ENCODE assay signal across 1 cellular context in genomic region chr15:50138391-50138790, GRCh38.
TF ChIP-seq lines count a peak whose summit lies in the region.

No MANE protein-coding gene starts in this region.

TF ChIP-seq in GM12878, 131 proteins besides CTCF, POLR2A, EP300 and RAD21:
- TF ChIP-seq HDAC6 (IDR thresholded peaks at IDR 0.05; ENCODE audit: unreplicated experiment), result no peak
- no peak for TF ChIP-seq SREBF1 (IDR thresholded peaks at IDR 0.05; ENCODE audit: low read length)
- no peak for TF ChIP-seq E4F1 (IDR thresholded peaks at IDR 0.05; ENCODE audit: borderline replicate concordance, partially characterized antibody)
- TF ChIP-seq RB1 (IDR thresholded peaks at IDR 0.05; ENCODE audit: borderline replicate concordance), result no peak
- no peak for TF ChIP-seq ZNF592 (IDR thresholded peaks at IDR 0.05)
- no peak for TF ChIP-seq ETV6 (conservative IDR thresholded peaks at IDR 0.05 in 1 of 2, IDR thresholded peaks at IDR 0.05 in 1 of 2; ENCODE audit: borderline replicate concordance in 1 of 2, low read depth in 1 of 2)
- no peak for TF ChIP-seq ZNF217 (IDR thresholded peaks at IDR 0.05)
- no peak for TF ChIP-seq RUNX3 (IDR thresholded peaks at IDR 0.05; ENCODE audit: low read length)
- no peak for TF ChIP-seq EED (IDR thresholded peaks at IDR 0.05; ENCODE audit: low read depth)
- TF ChIP-seq KLF5 (IDR thresholded peaks at IDR 0.05; ENCODE audit: partially characterized antibody), result no peak
- no peak for TF ChIP-seq ZNF207 (IDR thresholded peaks at IDR 0.05; ENCODE audit: borderline replicate concordance)
- TF ChIP-seq ZNF622 (IDR thresholded peaks at IDR 0.05), result no peak
- TF ChIP-seq POLR2AphosphoS5 (IDR thresholded peaks at IDR 0.05; ENCODE audit: low read length), result no peak
- no peak for TF ChIP-seq KDM1A (IDR thresholded peaks at IDR 0.05; ENCODE audit: borderline replicate concordance)
- TF ChIP-seq, protein P1, sequence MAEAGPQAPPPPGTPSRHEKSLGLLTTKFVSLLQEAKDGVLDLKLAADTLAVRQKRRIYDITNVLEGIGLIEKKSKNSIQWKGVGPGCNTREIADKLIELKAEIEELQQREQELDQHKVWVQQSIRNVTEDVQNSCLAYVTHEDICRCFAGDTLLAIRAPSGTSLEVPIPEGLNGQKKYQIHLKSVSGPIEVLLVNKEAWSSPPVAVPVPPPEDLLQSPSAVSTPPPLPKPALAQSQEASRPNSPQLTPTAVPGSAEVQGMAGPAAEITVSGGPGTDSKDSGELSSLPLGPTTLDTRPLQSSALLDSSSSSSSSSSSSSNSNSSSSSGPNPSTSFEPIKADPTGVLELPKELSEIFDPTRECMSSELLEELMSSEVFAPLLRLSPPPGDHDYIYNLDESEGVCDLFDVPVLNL (IDR thresholded peaks at IDR 0.05; ENCODE audit: low read depth, low read length), result no peak
- TF ChIP-seq FOS (IDR thresholded peaks at IDR 0.05; ENCODE audit: borderline replicate concordance, extremely low read depth, insufficient read length), result no peak
- no peak for TF ChIP-seq BHLHE40 (IDR thresholded peaks at IDR 0.05; ENCODE audit: borderline replicate concordance in 1 of 2, low read depth in 2 of 2, low read length in 1 of 2)
- TF ChIP-seq, protein P2, sequence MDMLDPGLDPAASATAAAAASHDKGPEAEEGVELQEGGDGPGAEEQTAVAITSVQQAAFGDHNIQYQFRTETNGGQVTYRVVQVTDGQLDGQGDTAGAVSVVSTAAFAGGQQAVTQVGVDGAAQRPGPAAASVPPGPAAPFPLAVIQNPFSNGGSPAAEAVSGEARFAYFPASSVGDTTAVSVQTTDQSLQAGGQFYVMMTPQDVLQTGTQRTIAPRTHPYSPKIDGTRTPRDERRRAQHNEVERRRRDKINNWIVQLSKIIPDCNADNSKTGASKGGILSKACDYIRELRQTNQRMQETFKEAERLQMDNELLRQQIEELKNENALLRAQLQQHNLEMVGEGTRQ (IDR thresholded peaks at IDR 0.05; ENCODE audit: borderline replicate concordance, low read depth, low read length), result no peak
